Comparison of ENCODE assay signal across 12 cellular contexts in genomic region chr7:37176079-37176478, GRCh38.
DNase-seq lines count a peak whose midpoint lies in the region; ATAC-seq and TF ChIP-seq lines count a peak whose summit lies in the region.
"Had no signal": no experiment of that assay in that cellular context is flagged by ENCODE, and none has a peak within 500 bp of the region (broad histone marks: within the 10 kb centered on the region; RNA-seq: fewer than 3 reads in every experiment).

No MANE protein-coding gene starts in this region.

- no peaks in the 10 kb centered on the region for H3K9me3 Mint-ChIP-seq in activated CD4-positive, alpha-beta T cell treated with anti-CD3 and anti-CD28 coated beads, Interleukin-2, amount 10 ng/mL, durations not matched to agents 7 days and 5 days
- H3K9me3 Mint-ChIP-seq in activated CD4-positive, alpha-beta T cell treated with anti-CD3 and anti-CD28 coated beads for 36 hours (ENCODE audit: low read depth) = no peaks in the 10 kb centered on the region
- peaks cover 3% of the 10 kb centered on the region for H3K9me3 Mint-ChIP-seq in activated T-helper 2 cell treated with anti-CD3 and anti-CD28 coated beads, Interferon-gamma antibody, Interleukin-2, Interleukin-4, amounts not matched to agents 10 μg/mL and 5 μg/mL and 100 μg/mL, durations not matched to agents 14 hours and 24 hours and 36 hours
- H3K9me3 Mint-ChIP-seq: CD4-positive, alpha-beta memory T cell had no signal

- peak overlapping the region; percentile 23 for H3K27ac Mint-ChIP-seq in activated CD4-positive, alpha-beta T cell treated with anti-CD3 and anti-CD28 coated beads, Interleukin-2, amount 10 ng/mL, durations not matched to agents 7 days and 5 days
- H3K27ac Mint-ChIP-seq in activated CD4-positive, alpha-beta T cell treated with anti-CD3 and anti-CD28 coated beads for 36 hours = no peak overlapping the region
- H3K27ac Mint-ChIP-seq in activated T-helper 2 cell treated with anti-CD3 and anti-CD28 coated beads, Interferon-gamma antibody, Interleukin-2, Interleukin-4, amounts not matched to agents 10 μg/mL and 5 μg/mL and 100 μg/mL, durations not matched to agents 14 hours and 24 hours and 36 hours = peak overlapping the region; percentile 46
- H3K27ac Mint-ChIP-seq: B cell; CD4-positive, alpha-beta memory T cell had no signal

- no peak for DNase-seq in activated CD4-positive, alpha-beta T cell treated with anti-CD3 and anti-CD28 coated beads, Interleukin-2, amount 10 ng/mL, durations not matched to agents 7 days and 5 days
- DNase-seq in activated CD4-positive, alpha-beta T cell treated with anti-CD3 and anti-CD28 coated beads for 36 hours = no peak
- DNase-seq in activated T-helper 2 cell treated with anti-CD3 and anti-CD28 coated beads, Interferon-gamma antibody, Interleukin-2, Interleukin-4, amounts not matched to agents 10 μg/mL and 5 μg/mL and 100 μg/mL, durations not matched to agents 14 hours and 24 hours and 36 hours (ENCODE audit: low spot score) = no peak
- DNase-seq in left colon (no peak), NCI-H345 (lab: John Stamatoyannopoulos, UW) (no peak), BE2C (no peak)
- DNase-seq: CD4-positive, alpha-beta memory T cell; DMS79 treated with DMSO at 0.1 percent for 48 hours; EL had no signal

- H3K4me3 ChIP-seq in BE2C (ENCODE audit: low read depth, low read length) = no peak overlapping the region
- H3K4me3 ChIP-seq: HAP-1 had no signal

- no peak for TF ChIP-seq CTCF in BE2C (IDR thresholded peaks at IDR 0.05; ENCODE audit: low read depth, low read length)

- ATAC-seq in activated CD4-positive, alpha-beta T cell treated with anti-CD3 and anti-CD28 coated beads for 36 hours = no peak
- ATAC-seq in left colon = peak; percentile 94
- no peak for ATAC-seq in GM19397 (IDR thresholded peaks at IDR 0.05; ENCODE audit: unreplicated experiment)

- H3K27me3 ChIP-seq in BE2C = no peaks in the 10 kb centered on the region

- no peaks in the 10 kb centered on the region for H3K36me3 ChIP-seq in BE2C
- H3K36me3 ChIP-seq: HAP-1 had no signal

- no peaks in the 10 kb centered on the region for H3K9me3 ChIP-seq in BE2C
- H3K9me3 ChIP-seq: HAP-1 had no signal

- H3K27me3 Mint-ChIP-seq in activated CD4-positive, alpha-beta T cell treated with anti-CD3 and anti-CD28 coated beads, Interleukin-2, amount 10 ng/mL, durations not matched to agents 7 days and 5 days = no peaks in the 10 kb centered on the region
- H3K27me3 Mint-ChIP-seq in activated CD4-positive, alpha-beta T cell treated with anti-CD3 and anti-CD28 coated beads for 36 hours = no peaks in the 10 kb centered on the region
- no peaks in the 10 kb centered on the region for H3K27me3 Mint-ChIP-seq in activated T-helper 2 cell treated with anti-CD3 and anti-CD28 coated beads, Interferon-gamma antibody, Interleukin-2, Interleukin-4, amounts not matched to agents 10 μg/mL and 5 μg/mL and 100 μg/mL, durations not matched to agents 14 hours and 24 hours and 36 hours (ENCODE audit: low read depth)
- H3K27me3 Mint-ChIP-seq: B cell; CD4-positive, alpha-beta memory T cell had no signal

- peaks cover 30% of the 10 kb centered on the region for H3K4me1 Mint-ChIP-seq in activated CD4-positive, alpha-beta T cell treated with anti-CD3 and anti-CD28 coated beads, Interleukin-2, amount 10 ng/mL, durations not matched to agents 7 days and 5 days
- H3K4me1 Mint-ChIP-seq in activated CD4-positive, alpha-beta T cell treated with anti-CD3 and anti-CD28 coated beads for 36 hours = peaks cover 2% of the 10 kb centered on the region
- peaks cover 40% of the 10 kb centered on the region for H3K4me1 Mint-ChIP-seq in activated T-helper 2 cell treated with anti-CD3 and anti-CD28 coated beads, Interferon-gamma antibody, Interleukin-2, Interleukin-4, amounts not matched to agents 10 μg/mL and 5 μg/mL and 100 μg/mL, durations not matched to agents 14 hours and 24 hours and 36 hours (ENCODE audit: low read depth)
- H3K4me1 Mint-ChIP-seq: B cell had no signal

- intact Hi-C loops in activated CD4-positive, alpha-beta T cell treated with anti-CD3 and anti-CD28 coated beads for 36 hours (cut with DNase I, micrococcal nuclease) = no loop called here
- intact Hi-C loops in activated T-helper 2 cell treated with anti-CD3 and anti-CD28 coated beads, Interferon-gamma antibody, Interleukin-2, Interleukin-4, amounts not matched to agents 10 μg/mL and 5 μg/mL and 100 μg/mL, durations not matched to agents 14 hours and 24 hours and 36 hours (cut with micrococcal nuclease) = no loop called here
- intact Hi-C loops in left colon (cut with DNase I, micrococcal nuclease) = no loop called here

- POLR2A ChIA-PET in activated CD4-positive, alpha-beta T cell treated with anti-CD3 and anti-CD28 coated beads, Interleukin-2, amount 10 ng/mL, durations not matched to agents 7 days and 5 days (lab: Charles Lee) = no interaction called here
- POLR2A ChIA-PET in activated CD4-positive, alpha-beta T cell treated with anti-CD3 and anti-CD28 coated beads for 36 hours (lab: Charles Lee) = no interaction called here

- CTCF ChIA-PET in activated CD4-positive, alpha-beta T cell treated with anti-CD3 and anti-CD28 coated beads, Interleukin-2, amount 10 ng/mL, durations not matched to agents 7 days and 5 days (lab: Charles Lee) = no interaction called here
- CTCF ChIA-PET in activated CD4-positive, alpha-beta T cell treated with anti-CD3 and anti-CD28 coated beads for 36 hours (lab: Charles Lee) = interaction anchor here (1.0 to 1.4 kb wide), 2 partner anchors 188 to 502 kb away, joined by 3 to 4 read pairs; no protein-coding TSS in a partner anchor

- peaks cover 46% of the 10 kb centered on the region for H3K36me3 Mint-ChIP-seq in activated CD4-positive, alpha-beta T cell treated with anti-CD3 and anti-CD28 coated beads, Interleukin-2, amount 10 ng/mL, durations not matched to agents 7 days and 5 days (ENCODE audit: low read depth)
- peaks cover 41% of the 10 kb centered on the region for H3K36me3 Mint-ChIP-seq in activated CD4-positive, alpha-beta T cell treated with anti-CD3 and anti-CD28 coated beads for 36 hours (ENCODE audit: low read depth)
- H3K36me3 Mint-ChIP-seq in activated T-helper 2 cell treated with anti-CD3 and anti-CD28 coated beads, Interferon-gamma antibody, Interleukin-2, Interleukin-4, amounts not matched to agents 10 μg/mL and 5 μg/mL and 100 μg/mL, durations not matched to agents 14 hours and 24 hours and 36 hours (ENCODE audit: low read depth) = peaks cover 64% of the 10 kb centered on the region

- no peaks in the 10 kb centered on the region for H3K4me1 ChIP-seq in BE2C
- H3K4me1 ChIP-seq: HAP-1 had no signal

- H3K4me3 Mint-ChIP-seq in activated CD4-positive, alpha-beta T cell treated with anti-CD3 and anti-CD28 coated beads, Interleukin-2, amount 10 ng/mL, durations not matched to agents 7 days and 5 days = no peak overlapping the region
- no peak overlapping the region for H3K4me3 Mint-ChIP-seq in activated CD4-positive, alpha-beta T cell treated with anti-CD3 and anti-CD28 coated beads for 36 hours
- no peak overlapping the region for H3K4me3 Mint-ChIP-seq in activated T-helper 2 cell treated with anti-CD3 and anti-CD28 coated beads, Interferon-gamma antibody, Interleukin-2, Interleukin-4, amounts not matched to agents 10 μg/mL and 5 μg/mL and 100 μg/mL, durations not matched to agents 14 hours and 24 hours and 36 hours (ENCODE audit: low read depth)
- H3K4me3 Mint-ChIP-seq: B cell; CD4-positive, alpha-beta memory T cell had no signal
